ENCODE assay signal across 8 cellular contexts in the genomic region with DNA sequence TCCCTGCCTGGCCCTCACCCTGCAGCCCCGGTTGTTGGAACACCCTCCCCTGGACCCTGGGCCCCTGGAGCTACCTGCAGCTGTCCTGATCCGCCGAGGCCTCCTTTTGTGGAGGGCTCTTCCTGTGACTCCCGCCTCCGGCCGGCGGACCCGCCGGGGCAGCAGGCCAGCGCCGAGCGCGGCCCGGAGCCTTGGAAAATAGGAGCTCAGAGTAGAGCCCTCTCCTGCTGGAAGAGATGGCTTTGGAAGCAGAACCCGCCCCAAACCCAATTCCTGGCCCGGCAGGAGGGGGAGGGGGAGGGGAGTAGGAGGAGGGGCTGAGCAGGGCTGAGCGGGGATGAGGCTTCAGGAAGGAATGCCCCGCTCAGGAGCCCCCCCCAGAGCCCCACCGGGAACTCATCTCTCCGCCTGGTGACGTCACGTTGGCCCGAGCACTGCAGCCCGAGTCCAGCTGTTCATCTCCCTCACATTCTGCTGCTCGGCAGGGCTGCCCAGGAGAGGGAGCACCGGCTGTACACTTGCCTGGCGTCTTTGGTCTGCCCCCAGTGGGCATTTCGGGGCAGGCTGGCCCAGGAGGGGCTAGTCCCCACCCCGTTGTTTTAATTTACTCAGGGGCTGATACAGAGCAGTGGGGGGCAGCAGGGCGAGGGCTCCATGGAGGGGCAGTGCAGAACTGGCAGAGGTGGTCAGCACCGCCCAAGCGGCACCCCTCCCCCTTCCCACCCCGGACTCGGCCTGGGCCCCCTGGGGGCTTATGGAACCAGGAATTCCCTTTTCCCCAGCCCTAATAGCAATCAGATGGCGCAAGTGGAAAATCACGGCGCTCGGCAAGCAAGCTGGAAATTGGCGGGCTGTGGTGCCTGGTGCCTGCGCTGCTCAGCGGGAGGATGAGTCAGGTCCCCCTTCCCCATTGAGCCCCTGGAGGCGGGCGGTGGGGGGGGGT.
DNase-seq lines count a peak whose midpoint lies in the region; TF ChIP-seq lines count a peak whose summit lies in the region.

A gene with protein sequence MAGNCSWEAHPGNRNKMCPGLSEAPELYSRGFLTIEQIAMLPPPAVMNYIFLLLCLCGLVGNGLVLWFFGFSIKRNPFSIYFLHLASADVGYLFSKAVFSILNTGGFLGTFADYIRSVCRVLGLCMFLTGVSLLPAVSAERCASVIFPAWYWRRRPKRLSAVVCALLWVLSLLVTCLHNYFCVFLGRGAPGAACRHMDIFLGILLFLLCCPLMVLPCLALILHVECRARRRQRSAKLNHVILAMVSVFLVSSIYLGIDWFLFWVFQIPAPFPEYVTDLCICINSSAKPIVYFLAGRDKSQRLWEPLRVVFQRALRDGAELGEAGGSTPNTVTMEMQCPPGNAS (minus strand): TSS at position 238 of the 943 bp plus-strand sequence. CDS start 3,345 bp downstream, outside the sequence.

- H3K4me3 ChIP-seq in HEK293 (ENCODE audit: low read depth, low read length) (no peak within 1 kb of the TSS), astrocyte of the spinal cord (ENCODE audit: low read depth, low read length) (peak within 1 kb of the TSS; percentile 42), iPS-20b (ENCODE audit: low read length) (peak within 1 kb of the TSS; percentile 65)

- H3K4me1 ChIP-seq in HEK293 (ENCODE audit: control insufficient read depth, insufficient read depth, low read length), result no peaks in the 10 kb centered on the region
- peaks cover 18% of the 10 kb centered on the region for H3K4me1 ChIP-seq in iPS-20b (ENCODE audit: insufficient read depth, low read length)

- H3K27ac ChIP-seq in HEK293 (ENCODE audit: extremely low read depth, low read depth, low read length) (no peak within 1 kb of the TSS), iPS-20b (ENCODE audit: low read length) (no peak within 1 kb of the TSS)

- peak; percentile 82 for DNase-seq in astrocyte of the spinal cord (ENCODE audit: low read depth, low spot score)
- DNase-seq in smooth muscle cell of the brain vasculature (ENCODE audit: low read depth, low spot score), result peak; percentile 62
- DNase-seq in NCI-H1048 (lab: John Stamatoyannopoulos, UW), result no peak
- DNase-seq in activated effector memory CD4-positive, alpha-beta T cell treated with anti-CD3 and anti-CD28 coated beads, Interleukin-2, amount 50 U/mL, for 16 hours, result no peak
- DNase-seq in SKM-1 (lab: John Stamatoyannopoulos, UW; ENCODE audit: unreplicated experiment), result no peak
- no peak for DNase-seq in KBM-7

- no peaks in the 10 kb centered on the region for H3K9me3 ChIP-seq in HEK293 (ENCODE audit: control insufficient read depth, insufficient read depth, low read depth, low read length)
- H3K9me3 ChIP-seq in iPS-20b (ENCODE audit: insufficient read depth, low read depth, low read length), result no peaks in the 10 kb centered on the region

- in situ Hi-C loops in astrocyte of the spinal cord (cut with HindIII; ENCODE audit: low sequenced_read_pairs) (no loop called here), KBM-7 (cut with MboI; ENCODE audit: low pct_unique_long_range_greater_than_20kb, low sequenced_read_pairs) (no loop called here)

- H3K36me3 ChIP-seq in HEK293 (ENCODE audit: control insufficient read depth in 2 of 2, insufficient read depth in 1 of 2, low read length in 2 of 2) (no peaks in the 10 kb centered on the region), iPS-20b (ENCODE audit: insufficient read depth, low read depth, low read length) (no peaks in the 10 kb centered on the region)

- TF ChIP-seq CTCF in HEK293 (tag by site-specific recombination; IDR thresholded peaks at IDR 0.05) (peak; percentile 52; the same call in 1 of the 2 replicates), astrocyte of the spinal cord (IDR thresholded peaks at IDR 0.05; ENCODE audit: low read depth, low read length) (peak; percentile 65)

- POLR2A ChIA-PET in HEK293 (lab: Yijun Ruan, JAX), result no interaction called here

- peaks cover 34% of the 10 kb centered on the region for H3K27me3 ChIP-seq in iPS-20b (ENCODE audit: insufficient read depth, low read length)

- CTCF ChIA-PET in HEK293 (lab: Yijun Ruan, JAX), result no interaction called here

- peak within 1 kb of the TSS; percentile 57; the same call in 1 of the 2 replicates for H3K9ac ChIP-seq in iPS-20b (ENCODE audit: low read depth, low read length)

TF ChIP-seq in HEK293, 187 proteins besides CTCF, POLR2A, EP300 and RAD21 (continues in another document):
- TF ChIP-seq ZNF174 (tag by site-specific recombination; IDR thresholded peaks at IDR 0.05) (no peak), ZFP41 (tag by site-specific recombination; IDR thresholded peaks at IDR 0.05; ENCODE audit: borderline replicate concordance) (no peak), ZNF561 (tag by site-specific recombination; IDR thresholded peaks at IDR 0.05; ENCODE audit: borderline replicate concordance) (no peak), ZNF10 (tag by site-specific recombination; IDR thresholded peaks at IDR 0.05) (no peak), TRIM28 (IDR thresholded peaks at IDR 0.05; ENCODE audit: borderline replicate concordance, low read length) (no peak), BCL11A (tag by site-specific recombination; IDR thresholded peaks at IDR 0.05; ENCODE audit: low read depth) (no peak), ZNF768 (tag by site-specific recombination; IDR thresholded peaks at IDR 0.05) (no peak), OSR2 (tag by site-specific recombination; IDR thresholded peaks at IDR 0.05) (no peak), KLF1 (tag by site-specific recombination; IDR thresholded peaks at IDR 0.05) (no peak)
- TF ChIP-seq, protein P1, sequence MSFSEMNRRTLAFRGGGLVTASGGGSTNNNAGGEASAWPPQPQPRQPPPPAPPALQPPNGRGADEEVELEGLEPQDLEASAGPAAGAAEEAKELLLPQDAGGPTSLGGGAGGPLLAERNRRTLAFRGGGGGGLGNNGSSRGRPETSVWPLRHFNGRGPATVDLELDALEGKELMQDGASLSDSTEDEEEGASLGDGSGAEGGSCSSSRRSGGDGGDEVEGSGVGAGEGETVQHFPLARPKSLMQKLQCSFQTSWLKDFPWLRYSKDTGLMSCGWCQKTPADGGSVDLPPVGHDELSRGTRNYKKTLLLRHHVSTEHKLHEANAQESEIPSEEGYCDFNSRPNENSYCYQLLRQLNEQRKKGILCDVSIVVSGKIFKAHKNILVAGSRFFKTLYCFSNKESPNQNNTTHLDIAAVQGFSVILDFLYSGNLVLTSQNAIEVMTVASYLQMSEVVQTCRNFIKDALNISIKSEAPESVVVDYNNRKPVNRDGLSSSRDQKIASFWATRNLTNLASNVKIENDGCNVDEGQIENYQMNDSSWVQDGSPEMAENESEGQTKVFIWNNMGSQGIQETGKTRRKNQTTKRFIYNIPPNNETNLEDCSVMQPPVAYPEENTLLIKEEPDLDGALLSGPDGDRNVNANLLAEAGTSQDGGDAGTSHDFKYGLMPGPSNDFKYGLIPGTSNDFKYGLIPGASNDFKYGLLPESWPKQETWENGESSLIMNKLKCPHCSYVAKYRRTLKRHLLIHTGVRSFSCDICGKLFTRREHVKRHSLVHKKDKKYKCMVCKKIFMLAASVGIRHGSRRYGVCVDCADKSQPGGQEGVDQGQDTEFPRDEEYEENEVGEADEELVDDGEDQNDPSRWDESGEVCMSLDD (tag by site-specific recombination; IDR thresholded peaks at IDR 0.05), result no peak
- TF ChIP-seq, protein P2, sequence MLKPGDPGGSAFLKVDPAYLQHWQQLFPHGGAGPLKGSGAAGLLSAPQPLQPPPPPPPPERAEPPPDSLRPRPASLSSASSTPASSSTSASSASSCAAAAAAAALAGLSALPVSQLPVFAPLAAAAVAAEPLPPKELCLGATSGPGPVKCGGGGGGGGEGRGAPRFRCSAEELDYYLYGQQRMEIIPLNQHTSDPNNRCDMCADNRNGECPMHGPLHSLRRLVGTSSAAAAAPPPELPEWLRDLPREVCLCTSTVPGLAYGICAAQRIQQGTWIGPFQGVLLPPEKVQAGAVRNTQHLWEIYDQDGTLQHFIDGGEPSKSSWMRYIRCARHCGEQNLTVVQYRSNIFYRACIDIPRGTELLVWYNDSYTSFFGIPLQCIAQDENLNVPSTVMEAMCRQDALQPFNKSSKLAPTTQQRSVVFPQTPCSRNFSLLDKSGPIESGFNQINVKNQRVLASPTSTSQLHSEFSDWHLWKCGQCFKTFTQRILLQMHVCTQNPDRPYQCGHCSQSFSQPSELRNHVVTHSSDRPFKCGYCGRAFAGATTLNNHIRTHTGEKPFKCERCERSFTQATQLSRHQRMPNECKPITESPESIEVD (tag by site-specific recombination; IDR thresholded peaks at IDR 0.05), result no peak
- TF ChIP-seq, protein P3, sequence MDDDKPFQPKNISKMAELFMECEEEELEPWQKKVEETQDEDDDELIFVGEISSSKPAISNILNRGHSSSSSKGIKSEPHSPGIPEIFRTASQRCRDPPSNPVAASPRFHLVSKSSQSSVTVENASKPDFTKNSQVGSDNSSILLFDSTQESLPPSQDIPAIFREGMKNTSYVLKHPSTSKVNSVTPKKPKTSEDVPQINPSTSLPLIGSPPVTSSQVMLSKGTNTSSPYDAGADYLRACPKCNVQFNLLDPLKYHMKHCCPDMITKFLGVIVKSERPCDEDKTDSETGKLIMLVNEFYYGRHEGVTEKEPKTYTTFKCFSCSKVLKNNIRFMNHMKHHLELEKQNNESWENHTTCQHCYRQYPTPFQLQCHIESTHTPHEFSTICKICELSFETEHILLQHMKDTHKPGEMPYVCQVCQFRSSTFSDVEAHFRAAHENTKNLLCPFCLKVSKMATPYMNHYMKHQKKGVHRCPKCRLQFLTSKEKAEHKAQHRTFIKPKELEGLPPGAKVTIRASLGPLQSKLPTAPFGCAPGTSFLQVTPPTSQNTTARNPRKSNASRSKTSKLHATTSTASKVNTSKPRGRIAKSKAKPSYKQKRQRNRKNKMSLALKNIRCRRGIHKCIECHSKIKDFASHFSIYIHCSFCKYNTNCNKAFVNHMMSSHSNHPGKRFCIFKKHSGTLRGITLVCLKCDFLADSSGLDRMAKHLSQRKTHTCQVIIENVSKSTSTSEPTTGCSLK (tag by site-specific recombination; IDR thresholded peaks at IDR 0.05), result no peak

Comparison
In these comparisons a context has a peak if more than half of its experiments do, and no peak if none do; other contexts are left out.
1. DNase-seq: peak in astrocyte of the spinal cord (single experiment) and smooth muscle cell of the brain vasculature (single experiment); none in NCI-H1048 (single experiment), activated effector memory CD4-positive, alpha-beta T cell treated with anti-CD3 and anti-CD28 coated beads, Interleukin-2, amount 50 U/mL, for 16 hours (single experiment), SKM-1 (single experiment) and KBM-7 (single experiment).